Comparison of ENCODE assay signal across 21 cellular contexts in genomic region chrX:119579414-119579813, GRCh38. TPM values are rescaled to one million over a fixed set of nuclear protein-coding genes. Genes with fewer than 3 reads are reported as not detected.
DNase-seq lines count a peak whose midpoint lies in the region; ATAC-seq, FAIRE-seq and TF ChIP-seq lines count a peak whose summit lies in the region.
"Had no signal": no experiment of that assay in that cellular context is flagged by ENCODE, and none has a peak within 500 bp of the region (broad histone marks: within the 10 kb centered on the region; RNA-seq: fewer than 3 reads in every experiment).

No MANE protein-coding gene starts in this region.

- H3K9me2 ChIP-seq in Karpas-422 (replicated peaks; ENCODE audit: insufficient read depth, low read length), result no peaks in the 10 kb centered on the region

- DNase-seq in A549 (ENCODE audit: low read depth in 1 of 2, low spot score in 1 of 2), result no peak
- DNase-seq in GM18507 (ENCODE audit: extremely low spot score, insufficient read length, low read depth), result no peak
- peak; percentile 74 for DNase-seq in Karpas-422
- no peak for DNase-seq in astrocyte (ENCODE audit: low read depth)
- no peak for DNase-seq in Ammon's horn (ENCODE audit: low spot score)
- no peak for DNase-seq in MV-4-11 (lab: John Stamatoyannopoulos, UW)
- DNase-seq: BE2C; Caco-2; CD4-positive, alpha-beta T cell; GDM1; NCI-H1092 treated with DMSO at 0.1 percent for 48 hours; NCI-H146; NCI-H2081; NCI-H446 treated with DMSO at 0.1 percent for 48 hours; SHP77; T-cell had no signal

- H4K20me1 ChIP-seq in Karpas-422 (ENCODE audit: insufficient read depth, low read depth, low read length) (no peaks in the 10 kb centered on the region), astrocyte (ENCODE audit: insufficient read depth, low read length) (peaks cover 14% of the 10 kb centered on the region)

- H3K4me2 ChIP-seq in A549 (no peak overlapping the region), Karpas-422 (ENCODE audit: low read depth, low read length, poor library complexity, severe bottlenecking) (peak overlapping the region; percentile 46), astrocyte (ENCODE audit: low read length) (no peak overlapping the region)

- no peak overlapping the region for H2AFZ ChIP-seq in Karpas-422 (ENCODE audit: low read length)
- H2AFZ ChIP-seq in astrocyte (ENCODE audit: low read depth, low read length), result no peak overlapping the region

- H3K4me1 Mint-ChIP-seq in astrocyte (ENCODE audit: low read depth, unreplicated experiment), result peaks cover 7% of the 10 kb centered on the region

- TF ChIP-seq EP300 in A549 (IDR thresholded peaks at IDR 0.05), result no peak

- TF ChIP-seq RAD21 in A549 (conservative IDR thresholded peaks at IDR 0.05 in 1 of 2, IDR thresholded peaks at IDR 0.05 in 1 of 2), result no peak

- H3K36me3 ChIP-seq in Karpas-422 (ENCODE audit: insufficient read depth, low read length) (peaks cover 15% of the 10 kb centered on the region; the same call in 1 of the 2 replicates), astrocyte (ENCODE audit: insufficient read depth, low read length) (peaks cover 3% of the 10 kb centered on the region)
- H3K36me3 ChIP-seq: BE2C had no signal

- no peaks in the 10 kb centered on the region for H3K9me3 ChIP-seq in A549
- H3K9me3 ChIP-seq in Karpas-422 (ENCODE audit: low read length), result no peaks in the 10 kb centered on the region
- no peaks in the 10 kb centered on the region for H3K9me3 ChIP-seq in astrocyte (ENCODE audit: insufficient read depth, low read depth, low read length)
- H3K9me3 ChIP-seq: BE2C, Caco-2 had no signal

- ATAC-seq in A549 (no peak), HG02798 (IDR thresholded peaks at IDR 0.05; ENCODE audit: poor library complexity, unreplicated experiment) (no peak), GM18498 (IDR thresholded peaks at IDR 0.05; ENCODE audit: unreplicated experiment) (no peak)
- ATAC-seq: T-cell had no signal

- peaks cover 28% of the 10 kb centered on the region for H3K79me2 ChIP-seq in Karpas-422 (ENCODE audit: low read length)
- peaks cover 24% of the 10 kb centered on the region for H3K79me2 ChIP-seq in astrocyte (ENCODE audit: insufficient read depth, low read length)

- H3K27me3 ChIP-seq in Karpas-422 (ENCODE audit: low read length) (no peaks in the 10 kb centered on the region), astrocyte (ENCODE audit: insufficient read depth, low read length) (no peaks in the 10 kb centered on the region)
- H3K27me3 ChIP-seq: BE2C had no signal

- H3K27me3 Mint-ChIP-seq in astrocyte (ENCODE audit: low read depth, unreplicated experiment), result no peaks in the 10 kb centered on the region
- H3K27me3 Mint-ChIP-seq: CD4-positive, alpha-beta T cell had no signal

- H3K36me3 Mint-ChIP-seq in astrocyte (ENCODE audit: low read depth, unreplicated experiment), result no peaks in the 10 kb centered on the region
- H3K36me3 Mint-ChIP-seq: T-cell had no signal

- POLR2A ChIA-PET in A549 (lab: Yijun Ruan, JAX), result no interaction called here

- TF ChIP-seq CTCF in A549 (IDR thresholded peaks at IDR 0.05), result no peak
- TF ChIP-seq CTCF in astrocyte (IDR thresholded peaks at IDR 0.05; ENCODE audit: insufficient read depth, low read depth, low read length), result no peak

- no peaks in the 10 kb centered on the region for H3K9me3 Mint-ChIP-seq in astrocyte (ENCODE audit: unreplicated experiment)
- H3K9me3 Mint-ChIP-seq: CD4-positive, alpha-beta T cell; T-cell had no signal

- no peak overlapping the region for H3K27ac Mint-ChIP-seq in astrocyte (ENCODE audit: unreplicated experiment)
- H3K27ac Mint-ChIP-seq: CD4-positive, alpha-beta T cell had no signal

- CTCF ChIA-PET in A549 (lab: Yijun Ruan, JAX), result interaction anchor here (1.3 kb wide), 1 partner anchor 97 kb away, joined by 4 read pairs; no protein-coding TSS in a partner anchor

- TF ChIP-seq POLR2A in A549 (IDR thresholded peaks at IDR 0.05; ENCODE audit: low read length), result no peak

- H3K4me1 ChIP-seq in A549 (peaks cover 10% of the 10 kb centered on the region; the same call in 2 of the 3 replicates), Karpas-422 (ENCODE audit: low read length) (peaks cover 52% of the 10 kb centered on the region), astrocyte (ENCODE audit: insufficient read depth, low read length) (no peaks in the 10 kb centered on the region)
- H3K4me1 ChIP-seq: BE2C had no signal

- no peak overlapping the region for H3K4me3 Mint-ChIP-seq in astrocyte (ENCODE audit: unreplicated experiment)
- H3K4me3 Mint-ChIP-seq: CD4-positive, alpha-beta T cell; T-cell had no signal

- no peak overlapping the region for H3K4me3 ChIP-seq in A549
- H3K4me3 ChIP-seq in Karpas-422 (ENCODE audit: low read length), result no peak overlapping the region
- H3K4me3 ChIP-seq in astrocyte (ENCODE audit: insufficient read depth, low read depth, low read length), result no peak overlapping the region
- H3K4me3 ChIP-seq: SK-N-MC had no signal

- FAIRE-seq in A549 (lab: Jason Lieb, UNC) (peak; percentile 70), GM18507 (lab: Jason Lieb, UNC) (peak; percentile 12), astrocyte (lab: Jason Lieb, UNC) (peak; percentile 43)
- FAIRE-seq: H1 had no signal

- no peak overlapping the region for H3K27ac ChIP-seq in A549
- H3K27ac ChIP-seq in Karpas-422 (ENCODE audit: low read length), result peak overlapping the region; percentile 88
- H3K27ac ChIP-seq in astrocyte (ENCODE audit: low read depth, low read length), result no peak overlapping the region
- H3K27ac ChIP-seq: 22Rv1, SK-N-MC had no signal

- H3K9ac ChIP-seq in Karpas-422 (ENCODE audit: low read length) (peak overlapping the region; percentile 28), astrocyte (ENCODE audit: low read length) (no peak overlapping the region)

TF ChIP-seq in A549, 52 proteins besides CTCF, POLR2A, EP300 and RAD21 (continues in another document):
- no peak for TF ChIP-seq USF2 (IDR thresholded peaks at IDR 0.05)
- TF ChIP-seq MAZ (IDR thresholded peaks at IDR 0.05; ENCODE audit: borderline replicate concordance, low read depth, low read length), result no peak
- TF ChIP-seq E2F6 (IDR thresholded peaks at IDR 0.05; ENCODE audit: borderline replicate concordance, low read depth), result no peak
- no peak for TF ChIP-seq CHD2 (IDR thresholded peaks at IDR 0.05; ENCODE audit: low read length, partially characterized antibody)
- no peak for TF ChIP-seq HES2 (IDR thresholded peaks at IDR 0.05)
- TF ChIP-seq ATOH8 (CRISPR knock-in tag; IDR thresholded peaks at IDR 0.05; ENCODE audit: low read depth), result no peak
- TF ChIP-seq BHLHE40 (IDR thresholded peaks at IDR 0.05; ENCODE audit: low read depth, low read length), result no peak
- no peak for TF ChIP-seq CBX2 (IDR thresholded peaks at IDR 0.05; ENCODE audit: borderline replicate concordance, low read depth)
- no peak for TF ChIP-seq MAFK (IDR thresholded peaks at IDR 0.05; ENCODE audit: partially characterized antibody)
- no peak for TF ChIP-seq ZSCAN20 (CRISPR knock-in tag; IDR thresholded peaks at IDR 0.05)
- no peak for TF ChIP-seq FOSB (CRISPR knock-in tag; IDR thresholded peaks at IDR 0.05)
- TF ChIP-seq RFX5 (IDR thresholded peaks at IDR 0.05), result no peak

RNA-seq across cellular contexts. Expression of gene UBE2A, which starts 5.1 kb away (rescaled TPM):
- 109 and 113 TPM in 2 replicates for polyA plus RNA-seq in A549 (2011; rRNA removed)
- polyA plus RNA-seq in A549 (2012; cell fraction: cytosol; rRNA removed), result 60.6 and 82.3 TPM in 2 replicates
- 43.8 and 58.3 TPM in 2 replicates for polyA plus RNA-seq in A549 (2012; cell fraction: nucleus; rRNA removed)
- polyA plus RNA-seq in A549 (2017; fragmentation: RNase III; extraction: RNeasy Plus Mini Kit Qiagen cat#74134 plus additional on column Dnase treatment), result 129 to 136 TPM (median 131 TPM) in 3 replicates
- polyA minus RNA-seq in A549 (2011; rRNA and poly(A)+ RNA removed), result 24.8 and 31.3 TPM in 2 replicates
- total RNA-seq in Karpas-422 (2014; rRNA removed; shearing (Covaris generic); ENCODE audit: low replicate concordance), result 43.0 and 54.7 TPM in 2 replicates
- 75.9 and 78.9 TPM in 2 replicates for total RNA-seq in astrocyte

RNA-seq across cellular contexts. Expression of gene STEEP1, which starts 14.2 kb away (rescaled TPM):
- polyA plus RNA-seq in A549 (2011; rRNA removed) (35.9 and 40.7 TPM in 2 replicates), A549 (2017; fragmentation: RNase III; extraction: RNeasy Plus Mini Kit Qiagen cat#74134 plus additional on column Dnase treatment) (36.6 to 37.8 TPM (median 37.3 TPM) in 3 replicates)
- 14.7 and 16.5 TPM in 2 replicates for polyA plus RNA-seq in A549 (2012; cell fraction: cytosol; rRNA removed)
- polyA plus RNA-seq in A549 (2012; cell fraction: nucleus; rRNA removed), result 10.9 and 17.3 TPM in 2 replicates
- polyA minus RNA-seq in A549 (2011; rRNA and poly(A)+ RNA removed), result 21.8 and 28.7 TPM in 2 replicates
- total RNA-seq in Karpas-422 (2014; rRNA removed; shearing (Covaris generic); ENCODE audit: low replicate concordance), result 36.7 and 44.0 TPM in 2 replicates
- 19.2 and 22.1 TPM in 2 replicates for total RNA-seq in astrocyte

RNA-seq across cellular contexts. Expression of gene NKRF, which starts 26.8 kb away (rescaled TPM):
- polyA plus RNA-seq in A549 (2011; rRNA removed) (14.2 and 16.2 TPM in 2 replicates), A549 (2017; fragmentation: RNase III; extraction: RNeasy Plus Mini Kit Qiagen cat#74134 plus additional on column Dnase treatment) (13.8 to 14.7 TPM (median 14.3 TPM) in 3 replicates)
- polyA plus RNA-seq in A549 (2012; cell fraction: cytosol; rRNA removed), result 4.9 and 5.7 TPM in 2 replicates
- polyA plus RNA-seq in A549 (2012; cell fraction: nucleus; rRNA removed), result 6.3 and 8.9 TPM in 2 replicates
- polyA minus RNA-seq in A549 (2011; rRNA and poly(A)+ RNA removed), result 6.7 and 8.2 TPM in 2 replicates
- 10.1 and 18.0 TPM in 2 replicates for total RNA-seq in Karpas-422 (2014; rRNA removed; shearing (Covaris generic); ENCODE audit: low replicate concordance)
- total RNA-seq in astrocyte, result 10.8 and 11.6 TPM in 2 replicates
